In genomic region chr2:158753561-158754302, GRCh38 we compare ENCODE assay signal across 9 cellular contexts. TPM values are rescaled to one million over a fixed set of nuclear protein-coding genes. Genes with fewer than 3 reads are reported as not detected.
DNase-seq lines count a peak whose midpoint lies in the region; ATAC-seq and FAIRE-seq lines count a peak whose summit lies in the region.
"Had no signal": no experiment of that assay in that cellular context is flagged by ENCODE, and none has a peak within 500 bp of the region (broad histone marks: within the 10 kb centered on the region; RNA-seq: fewer than 3 reads in every experiment).

No MANE protein-coding gene starts in this region.

- ATAC-seq in HG03280 (IDR thresholded peaks at IDR 0.05; ENCODE audit: unreplicated experiment) (peak; percentile 87), Right ventricle myocardium superior (ENCODE audit: poor library complexity) (peak; percentile 93)

- H3K36me3 Mint-ChIP-seq in activated naive CD4-positive, alpha-beta T cell treated with anti-CD3 and anti-CD28 coated beads, Interleukin-2, amount 10 ng/mL, durations not matched to agents 7 days and 5 days = no peaks in the 10 kb centered on the region

- DNase-seq in DMS79 (lab: John Stamatoyannopoulos, UW) (peak; percentile 18), GM19239 (ENCODE audit: insufficient read length, low spot score) (peak; percentile 54), NCI-H446 (lab: John Stamatoyannopoulos, UW) (peak; percentile 56 to 77), Right ventricle myocardium superior (no peak), pons (ENCODE audit: low spot score) (peak; percentile 89)
- peak; percentile 39 for DNase-seq in activated naive CD4-positive, alpha-beta T cell treated with anti-CD3 and anti-CD28 coated beads, Interleukin-2, amount 10 ng/mL, durations not matched to agents 7 days and 5 days
- DNase-seq in activated effector memory CD4-positive, alpha-beta T cell treated with Interleukin-2 at 50 U/mL for 16 hours = no peak

- no peak overlapping the region for H3K4me3 Mint-ChIP-seq in activated naive CD4-positive, alpha-beta T cell treated with anti-CD3 and anti-CD28 coated beads, Interleukin-2, amount 10 ng/mL, durations not matched to agents 7 days and 5 days
- H3K4me3 Mint-ChIP-seq: dendritic cell treated with granulocyte-macrophage colony-stimulating factor and Interleukin-4, amounts not matched to agents 40 ng/mL and 50 ng/mL, for 4 days had no signal

- H3K27ac Mint-ChIP-seq in activated naive CD4-positive, alpha-beta T cell treated with anti-CD3 and anti-CD28 coated beads, Interleukin-2, amount 10 ng/mL, durations not matched to agents 7 days and 5 days = no peak overlapping the region
- H3K27ac Mint-ChIP-seq: dendritic cell treated with granulocyte-macrophage colony-stimulating factor and Interleukin-4, amounts not matched to agents 40 ng/mL and 50 ng/mL, for 4 days had no signal

- intact Hi-C loops in Right ventricle myocardium superior (cut with DNase I) = loop anchor here (5.0 kb wide), 2 partner anchors 576 to 731 kb away; no protein-coding TSS in a partner anchor

- FAIRE-seq in GM19239 (lab: Jason Lieb, UNC) = peak; percentile 75

- no peaks in the 10 kb centered on the region for H3K4me1 Mint-ChIP-seq in activated naive CD4-positive, alpha-beta T cell treated with anti-CD3 and anti-CD28 coated beads, Interleukin-2, amount 10 ng/mL, durations not matched to agents 7 days and 5 days

- peaks cover 9% of the 10 kb centered on the region for H3K27me3 Mint-ChIP-seq in activated naive CD4-positive, alpha-beta T cell treated with anti-CD3 and anti-CD28 coated beads, Interleukin-2, amount 10 ng/mL, durations not matched to agents 7 days and 5 days
- H3K27me3 Mint-ChIP-seq: dendritic cell treated with granulocyte-macrophage colony-stimulating factor and Interleukin-4, amounts not matched to agents 40 ng/mL and 50 ng/mL, for 4 days had no signal

- CTCF ChIA-PET in activated naive CD4-positive, alpha-beta T cell treated with anti-CD3 and anti-CD28 coated beads, Interleukin-2, amount 10 ng/mL, durations not matched to agents 7 days and 5 days (lab: Charles Lee) = interaction anchor here (0.7 to 5.0 kb wide), 22 partner anchors 9 to 1449 kb away, joined by 3 to 46 read pairs (median 4); no protein-coding TSS in a partner anchor

- H3K9me3 Mint-ChIP-seq in activated naive CD4-positive, alpha-beta T cell treated with anti-CD3 and anti-CD28 coated beads, Interleukin-2, amount 10 ng/mL, durations not matched to agents 7 days and 5 days = no peaks in the 10 kb centered on the region
- H3K9me3 Mint-ChIP-seq: dendritic cell treated with granulocyte-macrophage colony-stimulating factor and Interleukin-4, amounts not matched to agents 40 ng/mL and 50 ng/mL, for 4 days had no signal

RNA-seq across cellular contexts. Expression of gene DAPL1, which starts 41.4 kb away (rescaled TPM):
- total RNA-seq in Right ventricle myocardium superior = not detected

Comparison
In these comparisons a context has a peak if more than half of its experiments do, and no peak if none do; other contexts are left out.
1. DNase-seq: peak in DMS79 (single experiment), GM19239 (single experiment), NCI-H446 (2 of 2), activated naive CD4-positive, alpha-beta T cell treated with anti-CD3 and anti-CD28 coated beads, Interleukin-2, amount 10 ng/mL, durations not matched to agents 7 days and 5 days (single experiment) and pons (single experiment); none in Right ventricle myocardium superior (single experiment) and activated effector memory CD4-positive, alpha-beta T cell treated with Interleukin-2 at 50 U/mL for 16 hours (single experiment).